ENCODE assay signal across 6 cellular contexts in genomic region chr19:2266183-2266993, GRCh38. TPM values are rescaled to one million over a fixed set of nuclear protein-coding genes. Genes with fewer than 3 reads are reported as not detected.
DNase-seq lines count a peak whose midpoint lies in the region; ATAC-seq and TF ChIP-seq lines count a peak whose summit lies in the region.

No MANE protein-coding gene starts in this region.

- H3K79me2 ChIP-seq in MM.1S (ENCODE audit: low read length): peaks cover 41% of the 10 kb centered on the region

- 32 to 34% (median 33%) methylated on average over 18 of the region's 18 CpGs for WGBS in ovary, 3 donors

- H4K20me1 ChIP-seq in MM.1S (ENCODE audit: insufficient read depth, low read length): peaks cover 18% of the 10 kb centered on the region

- peak overlapping the region; percentile 45 for H3K27ac ChIP-seq in MM.1S (ENCODE audit: low read length)
- H3K27ac ChIP-seq in caudate nucleus (ENCODE audit: low read depth, low read length): peak overlapping the region; percentile 58
- H3K27ac ChIP-seq in ovary: no peak overlapping the region

- intact Hi-C loops in ovary (cut with DNase I): no loop called here

- no peak for TF ChIP-seq EP300 in ovary (IDR thresholded peaks at IDR 0.05)

- TF ChIP-seq CTCF in MM.1S (IDR thresholded peaks at IDR 0.05; ENCODE audit: low read length): no peak
- TF ChIP-seq CTCF in ovary (IDR thresholded peaks at IDR 0.05): no peak

- H3K9ac ChIP-seq in MM.1S (ENCODE audit: low read length): peak overlapping the region; percentile 5; the same call in 1 of the 2 replicates

- no peaks in the 10 kb centered on the region for H3K9me3 ChIP-seq in MM.1S (replicated peaks; ENCODE audit: insufficient read depth, low read length)
- no peaks in the 10 kb centered on the region for H3K9me3 ChIP-seq in ovary

- no peak for ATAC-seq in GM21786 (IDR thresholded peaks at IDR 0.05; ENCODE audit: unreplicated experiment)

- H3F3A ChIP-seq in MM.1S (ENCODE audit: insufficient read depth, low read length): peaks cover 26% of the 10 kb centered on the region

- TF ChIP-seq POLR2A in ovary (IDR thresholded peaks at IDR 0.05): no peak

- H3K4me2 ChIP-seq in MM.1S (ENCODE audit: low read depth, low read length): peak overlapping the region; percentile 64

- no peaks in the 10 kb centered on the region for H3K9me2 ChIP-seq in MM.1S (replicated peaks; ENCODE audit: insufficient read depth, low read length)

- peak; percentile 35 for DNase-seq in COR-L47 (lab: John Stamatoyannopoulos, UW)
- peak; percentile 62 for DNase-seq in MM.1S
- peak in 40 of 61 donors; percentile 8 to 65 (median 34) for DNase-seq in caudate nucleus (lab: John Stamatoyannopoulos, UW)
- DNase-seq in ovary: peak; percentile 74 to 82 (median 79)
- DNase-seq in NCI-H1417 (lab: John Stamatoyannopoulos, UW): no peak

- peak overlapping the region; percentile 97 for H2AFZ ChIP-seq in MM.1S (ENCODE audit: low read length)

- H3K27me3 ChIP-seq in MM.1S (replicated peaks; ENCODE audit: insufficient read depth, low read length) (no peaks in the 10 kb centered on the region), ovary (no peaks in the 10 kb centered on the region)

- H3K4me1 ChIP-seq in MM.1S (ENCODE audit: low read length) (peaks cover 21% of the 10 kb centered on the region), ovary (ENCODE audit: insufficient read depth) (peaks cover 7% of the 10 kb centered on the region)

- H3K4me3 ChIP-seq in MM.1S (ENCODE audit: low read length): 0 out of 2 replicates have a peak overlapping the region, but pooled peaks have one; percentile 13
- H3K4me3 ChIP-seq in ovary: no peak overlapping the region

- H3K36me3 ChIP-seq in MM.1S (replicated peaks; ENCODE audit: insufficient read depth, low read length) (0 out of 2 replicates have a peak, but pooled peaks cover 2% of the 10 kb centered on the region), ovary (no peaks in the 10 kb centered on the region)

RNA-seq across cellular contexts. Expression of gene JSRP1, which starts 10.2 kb away (rescaled TPM):
- total RNA-seq in ovary: under 1 TPM in 4 of 7 donors, not detected in 3; 0.30 to 0.92 (median 0.41) TPM
- polyA plus RNA-seq in ovary: under 1 TPM in 1 of 2 donors, not detected in 1; 0.31 TPM

RNA-seq across cellular contexts. Expression of gene PEAK3, which starts 15.6 kb away (rescaled TPM):
- under 1 TPM in 5 of 7 donors, not detected in 2; 0.11 to 0.62 (median 0.35) TPM for total RNA-seq in ovary
- under 1 TPM in 1 of 2 donors, not detected in 1; 0.10 TPM for polyA plus RNA-seq in ovary

RNA-seq across cellular contexts. Expression of gene AMH, which starts 17.3 kb away (rescaled TPM):
- 1 to 10 TPM in 6 of 7 donors, under 1 TPM in 1; 0.80 to 3.9 (median 1.3) TPM for total RNA-seq in ovary
- polyA plus RNA-seq in ovary: 10 to 100 TPM in 1 of 2 donors, not detected in 1; 12.0 TPM

RNA-seq across cellular contexts. Expression of gene SF3A2, which starts 29.8 kb away (rescaled TPM):
- 100 to 1,000 TPM in 3 of 7 donors, 10 to 100 TPM in 4; 33.0 to 137 (median 89.8) TPM for total RNA-seq in ovary
- 10 to 100 TPM; 13.7 to 95.7 TPM for polyA plus RNA-seq in ovary

RNA-seq across cellular contexts. Expression of gene PLEKHJ1, which starts 30.3 kb away (rescaled TPM):
- total RNA-seq in ovary: 10 to 100 TPM; 39.0 to 55.2 (median 46.8) TPM
- 10 to 100 TPM; 17.1 to 57.9 TPM for polyA plus RNA-seq in ovary

Comparison
In these comparisons a context has a peak if more than half of its experiments do, and no peak if none do; other contexts are left out.
1. DNase-seq: peak in COR-L47 (single experiment), MM.1S (single experiment), caudate nucleus (40 of 61) and ovary (5 of 5); none in NCI-H1417 (0 of 3).
2. H3K27ac ChIP-seq: peak in MM.1S (single experiment) and caudate nucleus (single experiment); none in ovary (0 of 2).